Comparison of ENCODE assay signal across 19 cellular contexts in the genomic region with DNA sequence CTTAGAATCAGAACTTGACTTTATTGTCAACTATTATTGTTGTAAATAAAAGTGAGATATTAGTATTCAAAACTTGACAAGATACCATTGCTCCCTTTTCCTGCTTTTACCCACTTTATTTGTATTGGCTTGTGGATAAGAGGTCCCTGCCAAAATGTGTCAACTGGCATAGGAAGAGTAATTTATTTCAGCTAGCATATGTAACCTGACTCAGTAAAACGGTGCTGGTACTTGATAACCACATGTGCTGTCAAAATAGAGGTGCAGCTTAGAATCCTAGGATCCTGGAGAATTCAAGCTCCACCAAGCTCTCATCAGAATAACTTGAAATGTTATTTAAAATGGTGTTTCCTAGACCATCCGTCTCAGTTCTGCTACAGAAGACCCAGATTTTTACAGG.
DNase-seq lines count a peak whose midpoint lies in the region; ATAC-seq and TF ChIP-seq lines count a peak whose summit lies in the region.
"Had no signal": no experiment of that assay in that cellular context is flagged by ENCODE, and none has a peak within 500 bp of the region (broad histone marks: within the 10 kb centered on the region; RNA-seq: fewer than 3 reads in every experiment).

No MANE protein-coding gene starts in this region.

- H3K4me3 ChIP-seq in MG63 = no peak overlapping the region
- H3K4me3 ChIP-seq in PC-3 (ENCODE audit: low read length) = no peak overlapping the region
- H3K4me3 ChIP-seq in esophagus muscularis mucosa = no peak overlapping the region
- no peak overlapping the region for H3K4me3 ChIP-seq in rectal smooth muscle tissue (ENCODE audit: low read length)
- no peak overlapping the region for H3K4me3 ChIP-seq in endodermal cell (ENCODE audit: low read length)
- H3K4me3 ChIP-seq: pancreas, skin epidermis had no signal

- no peak overlapping the region for H3K27ac ChIP-seq in PC-3 (ENCODE audit: low read length)
- peak overlapping the region; percentile 79 to 86 (median 80) for H3K27ac ChIP-seq in esophagus muscularis mucosa (replicated peaks in 1 of 4)
- peak overlapping the region; percentile 84 for H3K27ac ChIP-seq in rectal smooth muscle tissue (ENCODE audit: low read depth, low read length)
- no peak overlapping the region for H3K27ac ChIP-seq in endodermal cell (ENCODE audit: low read depth, low read length)
- H3K27ac ChIP-seq: pancreas had no signal

- H2AFZ ChIP-seq in PC-3 (ENCODE audit: low read length) = no peak overlapping the region

- no peak overlapping the region for H3K27ac Mint-ChIP-seq in endodermal cell
- H3K27ac Mint-ChIP-seq: activated naive CD8-positive, alpha-beta T cell treated with anti-CD3 and anti-CD28 coated beads, Interleukin-2, amount 50 U/mL, for 24 hours; activated T-helper 1 cell treated with anti-CD3 and anti-CD28 coated beads, Interleukin-12 subunit alpha, Interleukin-12 subunit beta, Interleukin-2, Interleukin-4 antibody, amounts not matched to agents 30 ng/mL and 10 ng/mL and 1 ng/mL, durations not matched to agents 14 hours and 24 hours and 36 hours had no signal

- TF ChIP-seq EP300 in esophagus muscularis mucosa (IDR thresholded peaks at IDR 0.05) = no peak

- no peak overlapping the region for H3K9ac ChIP-seq in PC-3 (ENCODE audit: low read length)
- no peak overlapping the region for H3K9ac ChIP-seq in rectal smooth muscle tissue (ENCODE audit: low read length)
- H3K9ac ChIP-seq in endodermal cell (ENCODE audit: extremely low read depth, low read length, poor library complexity, severe bottlenecking) = no peak overlapping the region

- ATAC-seq in PC-3 (peak; percentile 39), HG03025 (IDR thresholded peaks at IDR 0.05; ENCODE audit: low FRiP score, unreplicated experiment) (no peak)
- ATAC-seq: activated CD4-positive, CD25-positive, alpha-beta regulatory T cell treated with anti-CD3 and anti-CD28 coated beads, Interleukin-2, amount 50 U/mL, for 24 hours; activated naive CD8-positive, alpha-beta T cell treated with anti-CD3 and anti-CD28 coated beads, Interleukin-2, amount 50 U/mL, for 24 hours; left ventricle myocardium superior had no signal

- H3F3A ChIP-seq in PC-3 (ENCODE audit: low read length, unreplicated experiment) = peaks cover 8% of the 10 kb centered on the region

- no peaks in the 10 kb centered on the region for H3K27me3 Mint-ChIP-seq in endodermal cell (ENCODE audit: insufficient read depth)
- H3K27me3 Mint-ChIP-seq: activated naive CD8-positive, alpha-beta T cell treated with anti-CD3 and anti-CD28 coated beads, Interleukin-2, amount 50 U/mL, for 24 hours; naive B cell had no signal

- H3K36me3 ChIP-seq in MG63 (no peaks in the 10 kb centered on the region), PC-3 (ENCODE audit: low read depth, low read length) (no peaks in the 10 kb centered on the region), esophagus muscularis mucosa (no peaks in the 10 kb centered on the region), rectal smooth muscle tissue (ENCODE audit: control insufficient read depth, insufficient read depth, low read length) (no peaks in the 10 kb centered on the region), endodermal cell (ENCODE audit: control insufficient read depth, insufficient read depth, low read length) (no peaks in the 10 kb centered on the region)
- H3K36me3 ChIP-seq: BE2C, pancreas had no signal

- no peaks in the 10 kb centered on the region for H3K9me3 ChIP-seq in MG63
- no peaks in the 10 kb centered on the region for H3K9me3 ChIP-seq in PC-3 (ENCODE audit: low read length)
- H3K9me3 ChIP-seq in esophagus muscularis mucosa = no peaks in the 10 kb centered on the region
- H3K9me3 ChIP-seq in endodermal cell (ENCODE audit: control insufficient read depth, low read length) = no peaks in the 10 kb centered on the region
- H3K9me3 ChIP-seq: BE2C, pancreas had no signal

- H3K27me3 ChIP-seq in MG63 (no peaks in the 10 kb centered on the region), PC-3 (ENCODE audit: low read length) (no peaks in the 10 kb centered on the region), esophagus muscularis mucosa (no peaks in the 10 kb centered on the region), rectal smooth muscle tissue (ENCODE audit: control insufficient read depth, insufficient read depth, low read length) (no peaks in the 10 kb centered on the region), endodermal cell (ENCODE audit: control insufficient read depth, insufficient read depth, low read length, poor library complexity, severe bottlenecking) (no peaks in the 10 kb centered on the region)
- H3K27me3 ChIP-seq: BE2C, pancreas had no signal

- no peak overlapping the region for H3K4me2 ChIP-seq in PC-3 (ENCODE audit: low read length)

- H3K4me3 Mint-ChIP-seq in endodermal cell = no peak overlapping the region
- H3K4me3 Mint-ChIP-seq: activated naive CD8-positive, alpha-beta T cell treated with anti-CD3 and anti-CD28 coated beads, Interleukin-2, amount 50 U/mL, for 24 hours; activated T-helper 1 cell treated with anti-CD3 and anti-CD28 coated beads, Interleukin-12 subunit alpha, Interleukin-12 subunit beta, Interleukin-2, Interleukin-4 antibody, amounts not matched to agents 30 ng/mL and 10 ng/mL and 1 ng/mL, durations not matched to agents 14 hours and 24 hours and 36 hours had no signal

- no peak for TF ChIP-seq POLR2A in esophagus muscularis mucosa (IDR thresholded peaks at IDR 0.05; ENCODE audit: low read depth)

- no peaks in the 10 kb centered on the region for H3K79me2 ChIP-seq in PC-3 (ENCODE audit: low read length)

- H3K9me2 ChIP-seq in PC-3 (replicated peaks; ENCODE audit: low read length) = no peaks in the 10 kb centered on the region

- H3K4me1 ChIP-seq in PC-3 (ENCODE audit: insufficient read depth, low read length) (peaks cover 48% of the 10 kb centered on the region), esophagus muscularis mucosa (peaks cover 20 to 83% (median 78%) of the 10 kb centered on the region in 4 donors), rectal smooth muscle tissue (ENCODE audit: control insufficient read depth, insufficient read depth, low read length) (peaks cover 30% of the 10 kb centered on the region), endodermal cell (ENCODE audit: control insufficient read depth, insufficient read depth, low read length) (no peaks in the 10 kb centered on the region)
- H3K4me1 ChIP-seq: BE2C had no signal

- DNase-seq in MG63 = peak; percentile 12
- peak; percentile 52 for DNase-seq in PC-3
- no peak for DNase-seq in esophagus muscularis mucosa (ENCODE audit: extremely low spot score)
- DNase-seq in EL = no peak
- DNase-seq in endodermal cell = no peak
- DNase-seq: activated naive CD8-positive, alpha-beta T cell treated with anti-CD3 and anti-CD28 coated beads, Interleukin-2, amount 50 U/mL, for 24 hours; BE2C; left ventricle myocardium superior; naive B cell; pancreas; SIG-M5; stimulated activated CD4-positive, alpha-beta T cell treated with anti-CD3 and anti-CD28 coated beads, Interleukin-4, amount 100 ng/mL, for 4 hours; stimulated activated CD8-positive, alpha-beta memory T cell treated with anti-CD3 and anti-CD28 coated beads, Interleukin-4, amount 100 ng/mL, for 48 hours; T-helper 2 cell had no signal

- H4K20me1 ChIP-seq in PC-3 (ENCODE audit: low read length) = no peaks in the 10 kb centered on the region

- 27% methylated on average over 2 of the region's 2 CpGs for WGBS in esophagus muscularis mucosa
- 86 to 99% methylated on average over 1 to 2 of the region's 2 CpGs for WGBS in endodermal cell (ENCODE audit: insufficient coverage in 1 of 2, insufficient read length in 1 of 2), 2 experiments

- POLR2A ChIA-PET in PC-3 (lab: Charles Lee; ENCODE audit: unreplicated experiment) = no interaction called here

- intact Hi-C loops in PC-3 (cut with micrococcal nuclease) = loop anchor here (5.0 to 10.0 kb wide), 3 partner anchors 49 to 401 kb away; no protein-coding TSS in a partner anchor
- intact Hi-C loops in esophagus muscularis mucosa (cut with DNase I) = loop anchor here (5.0 kb wide), 1 partner anchor 176 kb away; no protein-coding TSS in a partner anchor

- TF ChIP-seq CTCF in PC-3 (conservative IDR thresholded peaks at IDR 0.05; ENCODE audit: low read depth, low read length) = no peak
- TF ChIP-seq CTCF in esophagus muscularis mucosa (IDR thresholded peaks at IDR 0.05) = no peak
- TF ChIP-seq CTCF in endodermal cell (conservative IDR thresholded peaks at IDR 0.05) = no peak

- H3K4me1 Mint-ChIP-seq in endodermal cell = peaks cover 14% of the 10 kb centered on the region

- CTCF ChIA-PET in PC-3 (lab: Charles Lee) = no interaction called here

- no TSS peak for BruUV-seq in PC-3 (replicated peaks; lab: Mats Ljungman, UMichigan)

- H3K9me3 Mint-ChIP-seq in endodermal cell = no peaks in the 10 kb centered on the region
- H3K9me3 Mint-ChIP-seq: activated naive CD8-positive, alpha-beta T cell treated with anti-CD3 and anti-CD28 coated beads, Interleukin-2, amount 50 U/mL, for 24 hours; naive B cell had no signal

- H3K36me3 Mint-ChIP-seq in endodermal cell (ENCODE audit: low read depth) = no peaks in the 10 kb centered on the region
- H3K36me3 Mint-ChIP-seq: naive B cell had no signal

Comparison
In these comparisons a context has a peak if more than half of its experiments do, and no peak if none do; other contexts are left out.
1. DNase-seq: peak in MG63 (single experiment) and PC-3 (single experiment); none in esophagus muscularis mucosa (single experiment), EL (single experiment) and endodermal cell (single experiment).
2. H3K27ac ChIP-seq: peak in esophagus muscularis mucosa (4 of 4) and rectal smooth muscle tissue (single experiment); none in PC-3 (single experiment) and endodermal cell (single experiment).